27 cellular contexts compared by ENCODE assay signal in the genomic region with DNA sequence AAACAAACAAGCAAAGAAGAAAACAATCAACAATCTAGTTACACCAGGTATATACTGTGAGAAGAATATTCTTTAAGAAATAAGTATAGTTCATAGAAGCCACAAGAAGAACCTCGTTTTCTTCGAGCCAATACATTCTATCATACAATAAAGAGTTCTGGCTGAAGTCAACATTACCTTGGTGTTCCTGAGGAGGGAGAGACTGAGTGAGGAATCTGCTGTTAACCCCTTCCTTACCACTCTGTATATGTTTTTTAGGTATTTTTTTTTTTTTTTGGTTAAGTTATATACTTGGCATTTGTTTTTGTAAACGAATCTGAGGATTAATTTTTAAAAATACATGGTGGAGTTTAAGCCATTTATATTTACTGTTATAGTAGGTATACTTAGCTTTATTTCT.
DNase-seq lines count a peak whose midpoint lies in the region; ATAC-seq, FAIRE-seq and TF ChIP-seq lines count a peak whose summit lies in the region.
"Had no signal": no experiment of that assay in that cellular context is flagged by ENCODE, and none has a peak within 500 bp of the region (broad histone marks: within the 10 kb centered on the region; RNA-seq: fewer than 3 reads in every experiment).

No MANE protein-coding gene starts in this region.

- H3K27me3 ChIP-seq in GM23338 (ENCODE audit: insufficient read depth) (no peaks in the 10 kb centered on the region), H9 (ENCODE audit: insufficient read depth, low read length) (no peaks in the 10 kb centered on the region), H1 (replicated peaks in 1 of 4; ENCODE audit: control insufficient read depth in 3 of 4, extremely low read depth in 1 of 4, insufficient read depth in 3 of 4, low read length in 3 of 4) (no peaks in the 10 kb centered on the region), ovary (no peaks in the 10 kb centered on the region)
- H3K27me3 ChIP-seq: BE2C; BLaER1 treated with 17β-estradiol and CSF1 and Interleukin-3, amounts not matched to agents 10 nM and 100 nM had no signal

- no peak for FAIRE-seq in H1 (lab: Jason Lieb, UNC)
- FAIRE-seq: A549, D721Med, GM12891, GM18507, H54 had no signal

- ATAC-seq in GM23338 (peak; percentile 67), GM18870 (IDR thresholded peaks at IDR 0.05; ENCODE audit: unreplicated experiment) (no peak)
- ATAC-seq: A549, HCT116 had no signal

- H3K79me2 ChIP-seq in GM23338 (replicated peaks; ENCODE audit: insufficient read depth) (no peaks in the 10 kb centered on the region), H9 (ENCODE audit: insufficient read depth, low read length) (no peaks in the 10 kb centered on the region), H1 (ENCODE audit: control insufficient read depth in 1 of 2, insufficient read depth in 2 of 2, low read length in 2 of 2) (no peaks in the 10 kb centered on the region)

- H3K27ac ChIP-seq in GM23338 (ENCODE audit: low read depth) (no peak overlapping the region), H9 (ENCODE audit: insufficient read length, low read depth, low read length) (no peak overlapping the region), H1 (ENCODE audit: low read depth, low read length) (no peak overlapping the region), ovary (no peak overlapping the region)
- H3K27ac ChIP-seq: A549; BLaER1 treated with 17β-estradiol and CSF1 and Interleukin-3, amounts not matched to agents 10 nM and 100 nM; GM23248 had no signal

- peak overlapping the region; percentile 18; the same call in 1 of the 2 replicates for H3K4me2 ChIP-seq in GM23338
- no peak overlapping the region for H3K4me2 ChIP-seq in H9 (ENCODE audit: insufficient read depth, insufficient read length, low read length)
- H3K4me2 ChIP-seq in H1 (ENCODE audit: insufficient read depth in 1 of 2, low read depth in 2 of 2, low read length in 2 of 2), result no peak overlapping the region
- H3K4me2 ChIP-seq: A549; BLaER1 treated with 17β-estradiol and CSF1 and Interleukin-3, amounts not matched to agents 10 nM and 100 nM had no signal

- H3K27ac Mint-ChIP-seq in GM23338 (no peak overlapping the region), H9 (no peak overlapping the region)
- H3K27ac Mint-ChIP-seq: CD14-positive monocyte; CD4-positive, alpha-beta T cell; CD8-positive, alpha-beta memory T cell had no signal

- peaks cover 38% of the 10 kb centered on the region for H3K4me1 ChIP-seq in GM23338 (ENCODE audit: insufficient read depth)
- peaks cover 8% of the 10 kb centered on the region; the same call in 1 of the 2 replicates for H3K4me1 ChIP-seq in H9 (ENCODE audit: insufficient read depth, low read length)
- peaks cover 0 to 13% (median 4%) of the 10 kb centered on the region in 4 experiments; a peak in 5 of 7 replicates for H3K4me1 ChIP-seq in H1 (replicated peaks in 1 of 4; ENCODE audit: control insufficient read depth in 3 of 4, insufficient read depth in 4 of 4, low read length in 3 of 4)
- no peaks in the 10 kb centered on the region for H3K4me1 ChIP-seq in ovary (ENCODE audit: insufficient read depth)
- H3K4me1 ChIP-seq: A549; BE2C; BLaER1 treated with 17β-estradiol and CSF1 and Interleukin-3, amounts not matched to agents 10 nM and 100 nM had no signal

- H2BK20ac ChIP-seq in H9 (ENCODE audit: low read depth, low read length, poor library complexity, severe bottlenecking) (no peak overlapping the region), H1 (ENCODE audit: low read length) (no peak overlapping the region)

- no peak overlapping the region for H3K14ac ChIP-seq in H9 (ENCODE audit: insufficient read depth, low read length)
- H3K14ac ChIP-seq in H1 (ENCODE audit: insufficient read length), result no peak overlapping the region

- H3K4ac ChIP-seq in H9 (ENCODE audit: low read depth, low read length) (no peak overlapping the region), H1 (replicated peaks; ENCODE audit: insufficient read length, low read depth, low read length) (no peak overlapping the region)

- H3K9ac ChIP-seq in H9 (ENCODE audit: extremely low read depth, insufficient read length, low read length) (no peak overlapping the region), H1 (replicated peaks in 1 of 4; ENCODE audit: extremely low read depth in 1 of 4, low read depth in 3 of 4, low read length in 3 of 4) (no peak overlapping the region)
- H3K9ac ChIP-seq: BLaER1 treated with 17β-estradiol and CSF1 and Interleukin-3, amounts not matched to agents 10 nM and 100 nM; GM23248 had no signal

- no peaks in the 10 kb centered on the region for H4K20me1 ChIP-seq in GM23338 (replicated peaks; ENCODE audit: insufficient read depth)
- no peaks in the 10 kb centered on the region for H4K20me1 ChIP-seq in H9 (ENCODE audit: control insufficient read depth, insufficient read depth, insufficient read length)
- H4K20me1 ChIP-seq in H1 (replicated peaks in 1 of 2; ENCODE audit: control insufficient read depth in 1 of 2, insufficient read depth in 2 of 2, low read length in 2 of 2), result no peaks in the 10 kb centered on the region
- H4K20me1 ChIP-seq: BLaER1 treated with 17β-estradiol and CSF1 and Interleukin-3, amounts not matched to agents 10 nM and 100 nM had no signal

- no peaks in the 10 kb centered on the region for H3K36me3 ChIP-seq in GM23338 (ENCODE audit: insufficient read depth)
- no peaks in the 10 kb centered on the region for H3K36me3 ChIP-seq in H1 (ENCODE audit: control insufficient read depth in 2 of 4, insufficient read depth in 4 of 4, low read length in 3 of 4)
- H3K36me3 ChIP-seq in ovary, result no peaks in the 10 kb centered on the region
- H3K36me3 ChIP-seq: BE2C; BLaER1 treated with 17β-estradiol and CSF1 and Interleukin-3, amounts not matched to agents 10 nM and 100 nM had no signal

- H3K36me3 Mint-ChIP-seq in GM23338 (ENCODE audit: low read depth), result no peaks in the 10 kb centered on the region
- no peaks in the 10 kb centered on the region for H3K36me3 Mint-ChIP-seq in H9 (ENCODE audit: insufficient read depth in 1 of 3, low read depth in 3 of 3)
- H3K36me3 Mint-ChIP-seq: CD14-positive monocyte; CD8-positive, alpha-beta memory T cell had no signal

- no peaks in the 10 kb centered on the region for H3K9me3 Mint-ChIP-seq in GM23338
- H3K9me3 Mint-ChIP-seq in H9, result no peaks in the 10 kb centered on the region

- H4K5ac ChIP-seq in H9 (ENCODE audit: insufficient read length, low read depth, low read length) (no peak overlapping the region), H1 (ENCODE audit: insufficient read length, low read depth, low read length) (no peak overlapping the region)

- H3K56ac ChIP-seq in H9 (ENCODE audit: insufficient read length, low read depth, low read length), result no peak overlapping the region
- H3K56ac ChIP-seq in H1 (replicated peaks; ENCODE audit: insufficient read length, low read depth, low read length), result no peak overlapping the region

- TF ChIP-seq CTCF in GM23338 (conservative IDR thresholded peaks at IDR 0.05; ENCODE audit: low read depth in 2 of 2), result peak in 1 of 2 experiments; percentile 40; a peak in 2 of 4 replicates
- TF ChIP-seq CTCF in H9 (conservative IDR thresholded peaks at IDR 0.05), result peak; percentile 49
- TF ChIP-seq CTCF in H1 (IDR thresholded peaks at IDR 0.05; ENCODE audit: control extremely low read depth in 1 of 3, insufficient read depth in 1 of 3, low read depth in 1 of 3, low read length in 3 of 3), result peak in 1 of 3 experiments; percentile 21; a peak in 1 of 4 replicates
- no peak for TF ChIP-seq CTCF in ovary (IDR thresholded peaks at IDR 0.05)

- H3K27me3 Mint-ChIP-seq in GM23338 (ENCODE audit: insufficient read depth, low read depth, poor library complexity), result no peaks in the 10 kb centered on the region
- peaks cover 7% of the 10 kb centered on the region for H3K27me3 Mint-ChIP-seq in H9 (ENCODE audit: low read depth)
- H3K27me3 Mint-ChIP-seq: CD4-positive, alpha-beta T cell; CD8-positive, alpha-beta memory T cell had no signal

- peak; percentile 34 to 37; a peak in 3 of 4 replicates for TF ChIP-seq RAD21 in H1 (IDR thresholded peaks at IDR 0.05 in 1 of 2, conservative IDR thresholded peaks at IDR 0.05 in 1 of 2; ENCODE audit: low read depth in 2 of 2, low read length in 2 of 2)

- no peaks in the 10 kb centered on the region for H3K79me1 ChIP-seq in H9 (ENCODE audit: insufficient read depth, low read depth, low read length, poor library complexity, severe bottlenecking)
- H3K79me1 ChIP-seq in H1 (ENCODE audit: low read depth, low read length), result no peaks in the 10 kb centered on the region

- intact Hi-C loops in ovary (cut with DNase I), result no loop called here

- TF ChIP-seq EP300 in H1 (IDR thresholded peaks at IDR 0.05; ENCODE audit: borderline replicate concordance in 1 of 2, low read depth in 2 of 2, low read length in 2 of 2) (no peak), ovary (IDR thresholded peaks at IDR 0.05) (no peak)

- H2BK120ac ChIP-seq in H9 (ENCODE audit: low read depth, low read length, poor library complexity, severe bottlenecking), result no peak overlapping the region
- H2BK120ac ChIP-seq in H1 (replicated peaks; ENCODE audit: low read depth, low read length), result no peak overlapping the region

- no peak overlapping the region for H3K4me3 ChIP-seq in GM23338
- H3K4me3 ChIP-seq in H1 (ENCODE audit: extremely low read depth in 1 of 4, insufficient read depth in 2 of 4, low read depth in 3 of 4, low read length in 4 of 4), result no peak overlapping the region
- H3K4me3 ChIP-seq in ovary, result no peak overlapping the region
- H3K4me3 ChIP-seq: A549; BLaER1 treated with 17β-estradiol and CSF1 and Interleukin-3, amounts not matched to agents 10 nM and 100 nM; GM23248 had no signal

- H3K9me3 ChIP-seq in H9 (ENCODE audit: control insufficient read depth, low read depth, low read length), result no peaks in the 10 kb centered on the region
- H3K9me3 ChIP-seq in H1 (ENCODE audit: insufficient read depth in 2 of 2, low read depth in 1 of 2, low read length in 1 of 2), result no peaks in the 10 kb centered on the region; a peak in 1 of 4 replicates
- no peaks in the 10 kb centered on the region for H3K9me3 ChIP-seq in ovary
- H3K9me3 ChIP-seq: A549; BE2C; BLaER1 treated with 17β-estradiol and CSF1 and Interleukin-3, amounts not matched to agents 10 nM and 100 nM had no signal

- H4K8ac ChIP-seq in H9 (replicated peaks; ENCODE audit: insufficient read length, low read depth, low read length), result no peak overlapping the region
- H4K8ac ChIP-seq in H1 (ENCODE audit: extremely low read depth, insufficient read depth, low read length), result no peak overlapping the region

- no peak overlapping the region for H2BK5ac ChIP-seq in H9 (ENCODE audit: insufficient read length, low read length)
- H2BK5ac ChIP-seq in H1 (ENCODE audit: low read depth, low read length), result no peak overlapping the region

- WGBS in H9 (ENCODE audit: extremely low coverage, insufficient read length, low lambda C conversion rate), result no CpG with 5 or more reads among the region's 3 CpGs
- WGBS in H1 (ENCODE audit: extremely low coverage in 1 of 2, insufficient coverage in 1 of 2, insufficient read length in 1 of 2, insufficient replicate concordance in 2 of 2, low coverage in 1 of 2, low lambda C conversion rate in 2 of 2, missing lambda C conversion rate in 1 of 2), 2 experiments, result 60% methylated on average over 3 of the region's 3 CpGs; no CpG with 5 or more reads in 1 of the 2 experiments
- 90 to 93% (median 91%) methylated on average over 3 of the region's 3 CpGs for WGBS in ovary, 3 donors

- no peak overlapping the region for H3T11ph ChIP-seq in H9 (ENCODE audit: low read length)

- H2AFZ ChIP-seq in GM23338 (no peak overlapping the region), H9 (ENCODE audit: low read length) (no peak overlapping the region), H1 (ENCODE audit: low read length) (no peak overlapping the region)
- H2AFZ ChIP-seq: GM23248 had no signal

- no peak for TF ChIP-seq POLR2A in H1 (IDR thresholded peaks at IDR 0.05; ENCODE audit: control extremely low read depth in 1 of 2, low read depth in 2 of 2, low read length in 2 of 2)
- TF ChIP-seq POLR2A in ovary (IDR thresholded peaks at IDR 0.05), result no peak

- H2AK5ac ChIP-seq in H9 (ENCODE audit: insufficient read length, low read length) (no peak overlapping the region), H1 (ENCODE audit: low read depth, low read length) (no peak overlapping the region)

- POLR2A ChIA-PET in H1 (lab: Charles Lee; ENCODE audit: partially characterized antibody), result no interaction called here

- no peak overlapping the region for H3K4me3 Mint-ChIP-seq in GM23338
- no peak overlapping the region for H3K4me3 Mint-ChIP-seq in H9
- H3K4me3 Mint-ChIP-seq: CD14-positive monocyte; CD4-positive, alpha-beta T cell; CD8-positive, alpha-beta memory T cell had no signal

- peak; percentile 62 for DNase-seq in GM23338 (ENCODE audit: low spot score)
- no peak for DNase-seq in H9
- no peak for DNase-seq in H1 (ENCODE audit: low read depth in 1 of 2, low spot score in 2 of 2)
- peak; percentile 17 for DNase-seq in iPS-NIHi11 (ENCODE audit: low spot score)
- no peak for DNase-seq in SW480 (ENCODE audit: low spot score)
- no peak for DNase-seq in NCI-H2107 treated with DMSO at 0.1 percent for 48 hours (lab: John Stamatoyannopoulos, UW; ENCODE audit: unreplicated experiment)
- no peak for DNase-seq in ovary
- DNase-seq: 8988T; ACHN; AML-193; BE2C; CD4-positive, alpha-beta T cell; CD8-positive, alpha-beta memory T cell; DMS 273 treated with DMSO at 0.1 percent for 48 hours; DMS79; EL; GF-D8; GM23248 had no signal

- H2BK12ac ChIP-seq in H9 (ENCODE audit: insufficient read length, low read depth, low read length) (no peak overlapping the region), H1 (ENCODE audit: low read depth, low read length) (no peak overlapping the region)

- H3K4me1 Mint-ChIP-seq in GM23338, result peaks cover 47% of the 10 kb centered on the region
- peaks cover 16 to 23% of the 10 kb centered on the region in 2 experiments for H3K4me1 Mint-ChIP-seq in H9
- H3K4me1 Mint-ChIP-seq: CD14-positive monocyte; CD8-positive, alpha-beta memory T cell had no signal

- H3K23ac ChIP-seq in H9 (ENCODE audit: insufficient read length, low read depth, low read length) (no peak overlapping the region), H1 (ENCODE audit: insufficient read length) (no peak overlapping the region)

- H4K91ac ChIP-seq in H9 (ENCODE audit: insufficient read length, low read depth, low read length), result no peak overlapping the region
- H4K91ac ChIP-seq in H1 (replicated peaks; ENCODE audit: insufficient read length, low read length), result no peak overlapping the region

- H3K18ac ChIP-seq in H9 (ENCODE audit: insufficient read length, low read depth, low read length), result no peak overlapping the region
- H3K18ac ChIP-seq in H1 (ENCODE audit: extremely low read depth, low read length), result no peak overlapping the region

- CTCF ChIA-PET in H1 (lab: Charles Lee; ENCODE audit: partially characterized antibody), result interaction anchor here (0.7 to 2.0 kb wide), 6 partner anchors 9 to 256 kb away, joined by 3 to 9 read pairs (median 4); no protein-coding TSS in a partner anchor

- H3F3A ChIP-seq in GM23338 (replicated peaks; ENCODE audit: low read depth), result no peaks in the 10 kb centered on the region

- H3K9me2 ChIP-seq in GM23338 (ENCODE audit: insufficient read depth), result no peaks in the 10 kb centered on the region

- no peaks in the 10 kb centered on the region for H3K23me2 ChIP-seq in H9 (ENCODE audit: insufficient read length, low read depth, low read length, poor library complexity, severe bottlenecking)
- H3K23me2 ChIP-seq in H1 (ENCODE audit: low read depth, low read length), result no peaks in the 10 kb centered on the region

- no peak overlapping the region for H2BK15ac ChIP-seq in H9 (ENCODE audit: low read depth, low read length)
- H2BK15ac ChIP-seq in H1 (ENCODE audit: low read length), result no peak overlapping the region

Comparison
In these comparisons a context has a peak if more than half of its experiments do, and no peak if none do; other contexts are left out.
1. DNase-seq: peak in GM23338 (single experiment) and iPS-NIHi11 (single experiment); none in H9 (single experiment), H1 (0 of 2), SW480 (single experiment), NCI-H2107 treated with DMSO at 0.1 percent for 48 hours (single experiment) and ovary (0 of 5).